6 cellular contexts compared by ENCODE assay signal in the genomic region with DNA sequence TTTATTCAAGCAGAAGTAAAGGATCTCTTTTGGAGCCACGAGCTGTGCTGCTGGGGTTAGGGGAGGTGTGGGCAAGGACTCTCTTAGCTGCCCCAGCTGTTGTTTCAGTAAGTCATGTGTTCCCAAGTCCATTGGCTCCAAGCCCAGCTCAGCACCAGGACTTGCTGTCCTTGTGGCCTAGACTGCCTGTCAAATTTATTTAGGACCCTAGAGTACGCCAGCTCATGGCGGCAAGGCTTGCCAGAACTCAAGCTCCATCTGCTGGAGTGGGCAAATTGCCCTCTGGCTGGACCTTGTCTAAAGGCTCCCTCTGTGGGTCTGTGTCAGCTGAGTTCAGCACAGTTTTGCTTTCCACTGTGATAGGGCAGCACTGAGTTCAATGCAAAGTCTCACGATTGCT.
DNase-seq lines count a peak whose midpoint lies in the region; ATAC-seq and TF ChIP-seq lines count a peak whose summit lies in the region.
"Not testable (repeated sequence)": the region's sequence is repeated elsewhere in the genome, so short reads cannot be mapped to it uniquely, and the experiment has no call there.

No MANE protein-coding gene starts in this region.

- TF ChIP-seq CTCF in heart left ventricle (IDR thresholded peaks at IDR 0.05); psoas muscle (IDR thresholded peaks at IDR 0.05); gastrocnemius medialis (IDR thresholded peaks at IDR 0.05 in 4 of 5, conservative IDR thresholded peaks at IDR 0.05 in 1 of 5): not testable (repeated sequence)

- H3K9me3 ChIP-seq in heart left ventricle; right cardiac atrium (ENCODE audit: control insufficient read depth, low read length); psoas muscle; gastrocnemius medialis: not testable (repeated sequence)

- H3K27ac ChIP-seq in heart left ventricle; right cardiac atrium (ENCODE audit: low read length); psoas muscle: not testable (repeated sequence)
- peak overlapping the region in 1 of 4 donors; percentile 53 for H3K27ac ChIP-seq in gastrocnemius medialis

- 34 to 69% methylated on average over 3 of the region's 4 CpGs; no CpG with 5 or more reads in 2 of the 4 donors for WGBS in heart left ventricle, 4 donors
- WGBS in right cardiac atrium: 20% methylated on average over 3 of the region's 4 CpGs
- 12 to 38% (median 24%) methylated on average over 2 to 3 of the region's 4 CpGs for WGBS in psoas muscle, 3 donors

- not testable (repeated sequence) for H3K4me1 ChIP-seq in heart left ventricle; right cardiac atrium (ENCODE audit: control insufficient read depth, insufficient read depth, low read length); psoas muscle; gastrocnemius medialis

- H3K4me3 ChIP-seq in heart left ventricle; right cardiac atrium (ENCODE audit: low read length); psoas muscle; gastrocnemius medialis: not testable (repeated sequence)

- ATAC-seq in Right ventricle myocardium inferior: peak; percentile 98
- ATAC-seq in heart left ventricle: peak; percentile 68 to 93 (median 86)
- peak; percentile 57 to 74 for ATAC-seq in left cardiac atrium
- peak; percentile 75 to 97 for ATAC-seq in right cardiac atrium
- ATAC-seq in psoas muscle: peak; percentile 77 to 98 (median 88)
- peak; percentile 88 to 98 for ATAC-seq in gastrocnemius medialis

- not testable (repeated sequence) for H3K27me3 ChIP-seq in heart left ventricle; right cardiac atrium (ENCODE audit: control insufficient read depth, insufficient read depth); psoas muscle (ENCODE audit: insufficient read depth in 3 of 3, low read length in 2 of 3); gastrocnemius medialis

- in situ Hi-C loops in gastrocnemius medialis (cut with MboI; ENCODE audit: low sequenced_read_pairs in 4 of 4): not testable (repeated sequence)

- intact Hi-C loops in Right ventricle myocardium inferior (cut with DNase I); heart left ventricle (cut with DNase I); left cardiac atrium (cut with DNase I); right cardiac atrium (cut with DNase I); psoas muscle (cut with DNase I); gastrocnemius medialis (cut with DNase I; ENCODE audit: low total_unique reads): not testable (repeated sequence)

- DNase-seq in Right ventricle myocardium inferior (ENCODE audit: missing footprints); left cardiac atrium; right cardiac atrium; psoas muscle: not testable (repeated sequence)
- DNase-seq in heart left ventricle: peak in 1 of 5 donors; percentile 26
- DNase-seq in gastrocnemius medialis: peak in 1 of 2 donors; percentile 19

- not testable (repeated sequence) for H3K36me3 ChIP-seq in heart left ventricle; psoas muscle (ENCODE audit: insufficient read depth in 1 of 2, low read depth in 1 of 2); gastrocnemius medialis

- TF ChIP-seq POLR2A in heart left ventricle (IDR thresholded peaks at IDR 0.05); gastrocnemius medialis (IDR thresholded peaks at IDR 0.05): not testable (repeated sequence)
